In the genomic region with DNA sequence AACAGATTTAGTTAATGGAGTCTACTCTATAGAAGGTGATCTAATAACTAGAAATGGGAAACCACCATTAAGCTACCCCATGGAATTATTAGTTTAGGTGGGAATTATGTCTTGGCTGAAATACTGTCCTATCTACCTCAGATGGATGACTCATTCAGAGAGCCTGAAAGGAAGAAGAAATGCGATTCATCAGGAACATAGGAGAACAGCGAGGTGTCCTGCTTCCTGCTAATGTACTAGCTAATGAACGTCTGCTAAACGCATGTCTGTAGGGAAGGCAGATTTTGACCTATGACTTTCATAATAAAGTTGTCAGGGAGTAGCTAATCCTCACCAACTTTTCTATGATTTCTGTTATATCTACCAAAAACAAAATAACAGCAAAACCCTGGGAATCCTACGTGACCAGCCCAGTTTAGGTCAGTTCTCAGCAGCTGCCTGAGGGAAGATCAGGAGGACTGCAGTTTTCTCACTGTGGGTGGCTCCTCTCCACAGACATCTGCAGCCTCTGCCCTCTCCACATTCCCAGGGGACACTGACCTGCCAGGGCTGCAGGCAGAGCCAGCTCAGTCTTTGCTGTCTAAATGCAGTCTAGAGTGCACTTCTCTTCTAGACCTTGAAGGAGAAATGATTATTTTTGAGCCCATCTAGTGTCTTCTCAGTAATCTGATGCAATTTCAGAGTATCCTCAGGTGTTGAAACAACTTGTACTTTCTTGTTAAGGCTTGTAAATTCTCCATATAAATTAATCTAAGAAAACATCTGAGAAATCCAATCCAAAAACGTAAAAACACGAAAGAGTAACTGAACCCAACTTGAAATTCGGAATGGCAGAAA, we compare ENCODE assay signal across 12 cellular contexts.
DNase-seq lines count a peak whose midpoint lies in the region; ATAC-seq and TF ChIP-seq lines count a peak whose summit lies in the region.
"Had no signal": no experiment of that assay in that cellular context is flagged by ENCODE, and none has a peak within 500 bp of the region (broad histone marks: within the 10 kb centered on the region; RNA-seq: fewer than 3 reads in every experiment).

No MANE protein-coding gene starts in this region.

- peaks cover 10% of the 10 kb centered on the region for H3K9me3 Mint-ChIP-seq in nephron progenitor cell
- H3K9me3 Mint-ChIP-seq: activated naive CD4-positive, alpha-beta T cell treated with anti-CD3 and anti-CD28 coated beads, Interleukin-2, amount 50 U/mL, for 24 hours; T-helper 1 cell treated with Interleukin-12 subunit alpha and Interleukin-12 subunit beta and Interleukin-4 antibody, amounts not matched to agents 30 μg/mL and 1 μg/mL, for 36 hours had no signal

- no peak for TF ChIP-seq CTCF in nephron progenitor cell (IDR thresholded peaks at IDR 0.05)

- no peak overlapping the region for H3K27ac Mint-ChIP-seq in nephron progenitor cell
- H3K27ac Mint-ChIP-seq: activated naive CD4-positive, alpha-beta T cell treated with anti-CD3 and anti-CD28 coated beads, Interleukin-2, amount 50 U/mL, for 24 hours; GM23338; T-helper 1 cell treated with Interleukin-12 subunit alpha and Interleukin-12 subunit beta and Interleukin-4 antibody, amounts not matched to agents 30 μg/mL and 1 μg/mL, for 36 hours had no signal

- peaks cover 10% of the 10 kb centered on the region for H3K27me3 Mint-ChIP-seq in nephron progenitor cell (ENCODE audit: low read depth, poor library complexity)

- H3K36me3 Mint-ChIP-seq in nephron progenitor cell (ENCODE audit: low read depth): peaks cover 4% of the 10 kb centered on the region

- DNase-seq in GM03348 (ENCODE audit: low spot score) (peak; percentile 37), OCI-M1 (lab: John Stamatoyannopoulos, UW) (peak; percentile 33), fibroblast of gingiva (ENCODE audit: low read depth) (peak; percentile 55), nephron progenitor cell (peak; percentile 12), 8988T (no peak), anterior cingulate cortex (lab: John Stamatoyannopoulos, UW) (no peak)
- DNase-seq in stimulated activated naive CD8-positive, alpha-beta T cell treated with anti-CD3 and anti-CD28 coated beads, Interleukin-15, Interleukin-2, amounts not matched to agents 100 U/mL and 50 U/mL, for 24 hours: no peak
- DNase-seq: NCI-H345 had no signal

- peaks cover 4% of the 10 kb centered on the region for H3K4me1 Mint-ChIP-seq in nephron progenitor cell
- H3K4me1 Mint-ChIP-seq: activated naive CD4-positive, alpha-beta T cell treated with anti-CD3 and anti-CD28 coated beads, Interleukin-2, amount 50 U/mL, for 24 hours had no signal

- no peak for ATAC-seq in stimulated activated naive CD8-positive, alpha-beta T cell treated with anti-CD3 and anti-CD28 coated beads, Interleukin-15, Interleukin-2, amounts not matched to agents 100 U/mL and 50 U/mL, for 24 hours
- no peak for ATAC-seq in GM19351 (IDR thresholded peaks at IDR 0.05; ENCODE audit: unreplicated experiment)
- ATAC-seq: GM23338 had no signal

- H3K4me3 Mint-ChIP-seq in nephron progenitor cell: no peak overlapping the region
- H3K4me3 Mint-ChIP-seq: activated naive CD4-positive, alpha-beta T cell treated with anti-CD3 and anti-CD28 coated beads, Interleukin-2, amount 50 U/mL, for 24 hours; GM23338; T-helper 1 cell treated with Interleukin-12 subunit alpha and Interleukin-12 subunit beta and Interleukin-4 antibody, amounts not matched to agents 30 μg/mL and 1 μg/mL, for 36 hours had no signal

Comparison
In these comparisons a context has a peak if more than half of its experiments do, and no peak if none do; other contexts are left out.
1. DNase-seq: peak in GM03348 (single experiment), OCI-M1 (single experiment), fibroblast of gingiva (single experiment) and nephron progenitor cell (single experiment); none in stimulated activated naive CD8-positive, alpha-beta T cell treated with anti-CD3 and anti-CD28 coated beads, Interleukin-15, Interleukin-2, amounts not matched to agents 100 U/mL and 50 U/mL, for 24 hours (single experiment), 8988T (single experiment) and anterior cingulate cortex (0 of 58).